ENCODE assay signal across 15 cellular contexts in the genomic region with DNA sequence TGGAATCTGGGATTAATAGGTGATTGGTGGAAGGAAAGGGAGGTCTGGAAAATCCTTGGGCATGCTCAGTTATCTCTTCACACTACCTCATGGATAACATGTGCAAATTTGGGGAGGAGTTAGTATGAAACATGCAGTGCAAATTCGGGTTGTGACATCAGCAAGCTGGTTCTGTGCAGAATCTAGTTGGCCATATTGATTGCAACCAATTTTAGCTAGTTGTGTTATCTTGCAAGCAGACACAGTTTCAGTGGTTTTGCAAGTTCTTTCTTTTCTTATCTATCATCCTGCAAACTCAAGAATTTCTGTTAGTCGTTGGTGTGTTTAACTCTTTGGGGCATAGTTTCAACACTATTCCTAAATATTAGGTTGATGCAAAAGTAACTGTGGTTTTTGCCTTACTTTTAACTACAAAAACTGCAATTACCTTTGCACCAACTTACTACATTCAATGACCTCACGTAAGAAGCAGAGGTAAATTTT.
"Had no signal": no experiment of that assay in that cellular context is flagged by ENCODE, and none has a peak within 500 bp of the region (broad histone marks: within the 10 kb centered on the region; RNA-seq: fewer than 3 reads in every experiment).

No MANE protein-coding gene starts in this region.

- H3K4me3 ChIP-seq: ascending aorta, breast epithelium, heart right ventricle, mucosa of descending colon, pancreas, sigmoid colon, stomach, thoracic aorta had no signal

- H3K27ac ChIP-seq: ascending aorta, breast epithelium, epithelial cell of prostate, heart right ventricle, pancreas, sigmoid colon, stomach, thoracic aorta had no signal

- DNase-seq: activated naive CD4-positive, alpha-beta T cell treated with Interleukin-2 at 50 U/mL for 16 hours; cerebellar nuclear complex; heart right ventricle; mucosa of descending colon; naive thymus-derived CD4-positive, alpha-beta T cell; pancreas; sigmoid colon; stimulated activated CD4-positive, alpha-beta T cell treated with anti-CD3 and anti-CD28 coated beads, Interleukin-1b, Interleukin-23, amount 100 ng/mL, for 48 hours; stomach had no signal

- H3K36me3 ChIP-seq: ascending aorta, breast epithelium, heart right ventricle, pancreas, sigmoid colon, stomach, thoracic aorta had no signal

- H3K4me1 ChIP-seq: ascending aorta, breast epithelium, heart right ventricle, sigmoid colon had no signal

- ATAC-seq: activated T-helper 17 cell treated with anti-CD3 and anti-CD28 coated beads, Interleukin-2, amount 50 U/mL, for 72 hours; heart right ventricle; left lobe of liver; mucosa of descending colon; naive thymus-derived CD4-positive, alpha-beta T cell had no signal

- H3K27me3 ChIP-seq: ascending aorta, breast epithelium, heart right ventricle, sigmoid colon had no signal

- H3K9me3 ChIP-seq: ascending aorta, breast epithelium, heart right ventricle, mucosa of descending colon, pancreas, sigmoid colon, stomach, thoracic aorta had no signal
